ENCODE assay signal across 9 cellular contexts in genomic region chr1:52662645-52663313, GRCh38. TPM values are rescaled to one million over a fixed set of nuclear protein-coding genes. Genes with fewer than 3 reads are reported as not detected.
DNase-seq lines count a peak whose midpoint lies in the region; ATAC-seq, FAIRE-seq and TF ChIP-seq lines count a peak whose summit lies in the region.
"Had no signal": no experiment of that assay in that cellular context is flagged by ENCODE, and none has a peak within 500 bp of the region (broad histone marks: within the 10 kb centered on the region; RNA-seq: fewer than 3 reads in every experiment).

No MANE protein-coding gene starts in this region.

- no peak for ATAC-seq in HG02610 (IDR thresholded peaks at IDR 0.05; ENCODE audit: unreplicated experiment)
- ATAC-seq in GM18519 (IDR thresholded peaks at IDR 0.05; ENCODE audit: low FRiP score, unreplicated experiment): no peak

- no peaks in the 10 kb centered on the region for H3K27me3 ChIP-seq in prostate gland (replicated peaks; ENCODE audit: insufficient read depth)

- H3K36me3 ChIP-seq in prostate gland: no peaks in the 10 kb centered on the region

- peak overlapping the region in 1 of 2 donors; percentile 8 for H3K27ac ChIP-seq in prostate gland

- peak; percentile 43 for DNase-seq in H54 (ENCODE audit: insufficient read length, low spot score)
- peak; percentile 37 to 72 for DNase-seq in NCI-H524 (lab: John Stamatoyannopoulos, UW)
- peak; percentile 81 for DNase-seq in fibroblast of gingiva (ENCODE audit: low read depth)
- DNase-seq in prostate gland (ENCODE audit: low spot score): peak; percentile 57
- DNase-seq in OCI-M1 (lab: John Stamatoyannopoulos, UW): no peak
- no peak for DNase-seq in NCI-H774 (lab: John Stamatoyannopoulos, UW)

- no peaks in the 10 kb centered on the region for H3K9me3 ChIP-seq in prostate gland

- FAIRE-seq in H54 (lab: Jason Lieb, UNC): peak; percentile 58

- no peaks in the 10 kb centered on the region for H3K4me1 ChIP-seq in prostate gland (replicated peaks)

- 10% methylated on average over 13 of the region's 13 CpGs for WGBS in prostate gland

- intact Hi-C loops in prostate gland (cut with DNase I): no loop called here

- H3K4me3 ChIP-seq in prostate gland: no peak overlapping the region

- TF ChIP-seq CTCF in prostate gland (IDR thresholded peaks at IDR 0.05): no peak

- TF ChIP-seq POLR2A in H54 (IDR thresholded peaks at IDR 0.05; ENCODE audit: low read depth, low read length) (no peak), prostate gland (IDR thresholded peaks at IDR 0.05) (no peak)

RNA-seq across cellular contexts. Expression of gene SHISAL2A, which starts 29.8 kb away (rescaled TPM):
- total RNA-seq in prostate gland: 1 to 10 TPM; 1.0 to 2.6 TPM
- total RNA-seq: omental fat pad had no signal

RNA-seq across cellular contexts. Expression of gene COA7, which starts 35.4 kb away (rescaled TPM):
- 1 to 10 TPM; 4.4 to 9.1 TPM for total RNA-seq in prostate gland

Comparison
In these comparisons a context has a peak if more than half of its experiments do, and no peak if none do; other contexts are left out.
1. DNase-seq: peak in H54 (single experiment), NCI-H524 (2 of 2), fibroblast of gingiva (single experiment) and prostate gland (single experiment); none in OCI-M1 (single experiment) and NCI-H774 (single experiment).